In the genomic region with DNA sequence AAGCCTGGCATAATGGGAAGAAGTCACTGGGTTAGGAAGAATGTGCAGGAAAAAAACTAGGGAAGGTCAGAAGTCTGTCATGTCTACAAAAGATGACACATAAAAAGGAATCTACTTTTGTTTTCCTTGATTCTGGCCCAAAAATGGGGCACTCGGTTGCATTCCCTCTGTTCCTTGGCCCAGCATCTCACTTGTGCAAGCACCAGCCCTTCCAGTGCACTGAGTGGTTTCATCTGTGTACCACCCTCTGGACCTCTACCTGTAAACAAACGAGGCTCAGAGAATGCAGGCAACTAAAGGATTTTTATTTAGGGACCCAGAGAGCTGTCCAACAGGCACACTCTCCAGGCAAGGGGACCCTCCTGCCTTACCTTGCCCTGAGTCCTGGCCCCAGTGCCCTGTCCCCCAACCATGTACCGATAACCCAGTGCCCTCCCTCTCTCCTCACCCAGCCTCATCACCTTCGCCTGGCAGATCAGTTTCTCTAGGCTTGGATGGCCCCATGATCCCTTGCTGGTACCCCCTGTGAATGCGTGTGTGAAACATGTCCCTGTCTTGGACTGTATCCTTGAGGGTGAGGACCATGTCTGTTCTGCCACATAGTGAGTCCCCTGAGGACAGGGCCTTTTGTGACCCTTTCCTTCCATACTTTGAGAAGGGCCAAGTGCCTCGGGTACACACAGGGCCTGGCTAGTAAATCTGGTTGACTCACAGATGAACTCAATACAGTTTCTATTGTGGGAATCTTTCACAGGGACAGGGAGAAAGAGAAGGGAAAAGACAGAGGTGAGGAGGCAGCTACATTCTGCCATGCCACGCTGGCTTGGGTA, we compare ENCODE assay signal across 16 cellular contexts. TPM values are rescaled to one million over a fixed set of nuclear protein-coding genes. Genes with fewer than 3 reads are reported as not detected.
DNase-seq lines count a peak whose midpoint lies in the region; ATAC-seq, FAIRE-seq and TF ChIP-seq lines count a peak whose summit lies in the region.
"Had no signal": no experiment of that assay in that cellular context is flagged by ENCODE, and none has a peak within 500 bp of the region (broad histone marks: within the 10 kb centered on the region; RNA-seq: fewer than 3 reads in every experiment).

No MANE protein-coding gene starts in this region.

- intact Hi-C loops in spleen (cut with DNase I; ENCODE audit: low total_unique reads), result no loop called here
- intact Hi-C loops in A673 (cut with micrococcal nuclease; ENCODE audit: unreplicated experiment), result no loop called here

- TF ChIP-seq CTCF in neural crest cell (conservative IDR thresholded peaks at IDR 0.05) (no peak), spleen (IDR thresholded peaks at IDR 0.05 in 8 of 11, conservative IDR thresholded peaks at IDR 0.05 in 3 of 11) (no peak), A673 (conservative IDR thresholded peaks at IDR 0.05; ENCODE audit: low read depth, low read length) (no peak)

- H3K4me3 ChIP-seq in spleen (no peak overlapping the region), A673 (ENCODE audit: low read depth, low read length, poor library complexity, severe bottlenecking) (no peak overlapping the region)
- H3K4me3 ChIP-seq: esophagus squamous epithelium, thyroid gland had no signal

- BruUV-seq in A673 (replicated peaks; lab: Mats Ljungman, UMichigan), result no TSS peak

- H3K27ac ChIP-seq in spleen (no peak overlapping the region), A673 (ENCODE audit: low read depth, low read length, poor library complexity, severe bottlenecking) (no peak overlapping the region)
- H3K27ac ChIP-seq: thyroid gland had no signal

- 77 to 91% (median 86%) methylated on average over 7 of the region's 7 CpGs for WGBS in spleen, 5 donors

- DNase-seq in AG20443 (ENCODE audit: low spot score) (peak; percentile 87), HTR-8/SVneo (ENCODE audit: insufficient read length, low spot score) (no peak), cerebellar cortex (ENCODE audit: low spot score) (peak; percentile 49), neural crest cell (ENCODE audit: low read depth, low spot score) (no peak), spleen (no peak), A673 (ENCODE audit: low spot score) (no peak)
- no peak for DNase-seq in activated T-cell treated with anti-CD3 and anti-CD28 coated beads, Interleukin-2, amount 50 U/mL, for 48 hours
- DNase-seq: activated naive CD4-positive, alpha-beta T cell treated with anti-CD3 and anti-CD28 coated beads, Interleukin-2, amount 50 U/mL, for 16 hours; esophagus squamous epithelium; mesendoderm; nucleus accumbens; thyroid gland had no signal

- H3K27me3 Mint-ChIP-seq in neural crest cell (ENCODE audit: low read depth), result no peaks in the 10 kb centered on the region
- H3K27me3 Mint-ChIP-seq: IgD-negative memory B cell had no signal

- no peaks in the 10 kb centered on the region for H3K4me1 ChIP-seq in spleen
- H3K4me1 ChIP-seq in A673 (ENCODE audit: insufficient read depth, low read length, poor library complexity, severe bottlenecking), result no peaks in the 10 kb centered on the region
- H3K4me1 ChIP-seq: thyroid gland had no signal

- H3K4me3 Mint-ChIP-seq in neural crest cell, result no peak overlapping the region
- H3K4me3 Mint-ChIP-seq: IgD-negative memory B cell had no signal

- no peak for TF ChIP-seq POLR2A in spleen (IDR thresholded peaks at IDR 0.05)

- H3K4me1 Mint-ChIP-seq in neural crest cell, result no peaks in the 10 kb centered on the region

- H3K27ac Mint-ChIP-seq in neural crest cell (ENCODE audit: unreplicated experiment), result peak overlapping the region; percentile 81

- no peaks in the 10 kb centered on the region for H3K9me3 Mint-ChIP-seq in neural crest cell
- H3K9me3 Mint-ChIP-seq: IgD-negative memory B cell had no signal

- no peaks in the 10 kb centered on the region for H3K27me3 ChIP-seq in spleen (replicated peaks in 1 of 7)
- H3K27me3 ChIP-seq in A673 (replicated peaks; ENCODE audit: insufficient read depth, low read depth, low read length, poor library complexity), result no peaks in the 10 kb centered on the region
- H3K27me3 ChIP-seq: esophagus squamous epithelium, thyroid gland had no signal

- no peak for ATAC-seq in GM18511 (IDR thresholded peaks at IDR 0.05; ENCODE audit: unreplicated experiment)

- POLR2A ChIA-PET in A673 (lab: Charles Lee; ENCODE audit: low non-redundant PET), result no interaction called here

- CTCF ChIA-PET in A673 (lab: Charles Lee), result no interaction called here

- H3K36me3 ChIP-seq in spleen, result peaks cover 0 to 37% (median 14%) of the 10 kb centered on the region in 6 donors
- H3K36me3 ChIP-seq in A673 (ENCODE audit: insufficient read depth, low read length, poor library complexity, severe bottlenecking), result no peaks in the 10 kb centered on the region

- H3K9me3 ChIP-seq in spleen (no peaks in the 10 kb centered on the region), A673 (ENCODE audit: low read depth, low read length, poor library complexity, severe bottlenecking) (no peaks in the 10 kb centered on the region)
- H3K9me3 ChIP-seq: esophagus squamous epithelium, thyroid gland had no signal

- no peaks in the 10 kb centered on the region for H3K36me3 Mint-ChIP-seq in neural crest cell (ENCODE audit: low read depth)

- peak; percentile 72 for FAIRE-seq in HTR-8/SVneo (lab: Jason Lieb, UNC)
- FAIRE-seq: colon, GM12892 had no signal

RNA-seq across cellular contexts. Expression of gene NXPH3, which starts 13.3 kb away (rescaled TPM):
- 0.79 and 1.1 TPM in 2 replicates for total RNA-seq in neural crest cell
- total RNA-seq in spleen, result 1 to 10 TPM in 5 of 7 donors, under 1 TPM in 2; 0.37 to 3.3 (median 2.0) TPM
- polyA plus RNA-seq in spleen, result under 1 TPM; 0.37 to 0.48 (median 0.38) TPM
- total RNA-seq in A673 (2021), result 0.21 and 0.46 TPM in 2 replicates
- polyA plus RNA-seq: IgD-negative memory B cell had no signal

Comparison
In these comparisons a context has a peak if more than half of its experiments do, and no peak if none do; other contexts are left out.
1. DNase-seq: peak in AG20443 (single experiment) and cerebellar cortex (single experiment); none in HTR-8/SVneo (single experiment), neural crest cell (single experiment), activated T-cell treated with anti-CD3 and anti-CD28 coated beads, Interleukin-2, amount 50 U/mL, for 48 hours (0 of 2), spleen (single experiment) and A673 (single experiment).